ENCODE assay signal across 1 cellular context in the genomic region with DNA sequence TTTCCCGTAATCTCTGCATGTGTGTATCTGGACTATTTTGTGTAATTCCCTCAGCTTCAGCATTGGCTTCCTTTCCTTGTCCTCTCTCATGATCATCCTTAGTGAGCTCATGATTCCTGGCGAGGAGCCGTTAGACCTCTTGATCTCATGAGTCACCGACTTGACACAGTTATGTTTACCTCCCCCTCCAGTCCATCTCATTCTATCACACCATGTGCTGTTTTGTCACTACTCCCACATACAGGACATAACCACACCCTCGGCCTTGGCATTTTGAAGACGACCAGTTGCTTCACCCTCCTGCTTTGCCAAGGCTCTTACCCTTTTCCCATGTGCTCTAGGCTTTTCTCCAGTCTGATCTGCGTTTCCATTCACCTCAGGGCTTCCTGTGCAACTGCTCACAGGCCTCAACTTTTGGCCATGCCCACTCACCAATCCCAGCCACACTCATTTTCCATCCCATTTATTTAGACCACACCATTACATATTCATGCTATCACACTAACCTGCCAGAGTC.
A peak's percentile ranks its signal among the peaks of the same experiment; 100 is the strongest.
TF ChIP-seq lines count a peak whose summit lies in the region.

No MANE protein-coding gene starts in this region.

TF ChIP-seq in K562, 482 proteins besides CTCF, POLR2A, EP300 and RAD21 (continued from another document and continues in another):
- no peak for TF ChIP-seq SIRT6 (IDR thresholded peaks at IDR 0.05; ENCODE audit: low read depth, low read length)
- TF ChIP-seq, protein P1, sequence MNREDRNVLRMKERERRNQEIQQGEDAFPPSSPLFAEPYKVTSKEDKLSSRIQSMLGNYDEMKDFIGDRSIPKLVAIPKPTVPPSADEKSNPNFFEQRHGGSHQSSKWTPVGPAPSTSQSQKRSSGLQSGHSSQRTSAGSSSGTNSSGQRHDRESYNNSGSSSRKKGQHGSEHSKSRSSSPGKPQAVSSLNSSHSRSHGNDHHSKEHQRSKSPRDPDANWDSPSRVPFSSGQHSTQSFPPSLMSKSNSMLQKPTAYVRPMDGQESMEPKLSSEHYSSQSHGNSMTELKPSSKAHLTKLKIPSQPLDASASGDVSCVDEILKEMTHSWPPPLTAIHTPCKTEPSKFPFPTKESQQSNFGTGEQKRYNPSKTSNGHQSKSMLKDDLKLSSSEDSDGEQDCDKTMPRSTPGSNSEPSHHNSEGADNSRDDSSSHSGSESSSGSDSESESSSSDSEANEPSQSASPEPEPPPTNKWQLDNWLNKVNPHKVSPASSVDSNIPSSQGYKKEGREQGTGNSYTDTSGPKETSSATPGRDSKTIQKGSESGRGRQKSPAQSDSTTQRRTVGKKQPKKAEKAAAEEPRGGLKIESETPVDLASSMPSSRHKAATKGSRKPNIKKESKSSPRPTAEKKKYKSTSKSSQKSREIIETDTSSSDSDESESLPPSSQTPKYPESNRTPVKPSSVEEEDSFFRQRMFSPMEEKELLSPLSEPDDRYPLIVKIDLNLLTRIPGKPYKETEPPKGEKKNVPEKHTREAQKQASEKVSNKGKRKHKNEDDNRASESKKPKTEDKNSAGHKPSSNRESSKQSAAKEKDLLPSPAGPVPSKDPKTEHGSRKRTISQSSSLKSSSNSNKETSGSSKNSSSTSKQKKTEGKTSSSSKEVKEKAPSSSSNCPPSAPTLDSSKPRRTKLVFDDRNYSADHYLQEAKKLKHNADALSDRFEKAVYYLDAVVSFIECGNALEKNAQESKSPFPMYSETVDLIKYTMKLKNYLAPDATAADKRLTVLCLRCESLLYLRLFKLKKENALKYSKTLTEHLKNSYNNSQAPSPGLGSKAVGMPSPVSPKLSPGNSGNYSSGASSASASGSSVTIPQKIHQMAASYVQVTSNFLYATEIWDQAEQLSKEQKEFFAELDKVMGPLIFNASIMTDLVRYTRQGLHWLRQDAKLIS (CRISPR knock-in tag; IDR thresholded peaks at IDR 0.05): no peak
- TF ChIP-seq ZNF140 (CRISPR knock-in tag; IDR thresholded peaks at IDR 0.05): no peak
- no peak for TF ChIP-seq HNRNPL (IDR thresholded peaks at IDR 0.05; ENCODE audit: low read depth, low read length)
- TF ChIP-seq TAF9B (IDR thresholded peaks at IDR 0.05; ENCODE audit: partially characterized antibody): peak; percentile 20
- TF ChIP-seq, protein P2, sequence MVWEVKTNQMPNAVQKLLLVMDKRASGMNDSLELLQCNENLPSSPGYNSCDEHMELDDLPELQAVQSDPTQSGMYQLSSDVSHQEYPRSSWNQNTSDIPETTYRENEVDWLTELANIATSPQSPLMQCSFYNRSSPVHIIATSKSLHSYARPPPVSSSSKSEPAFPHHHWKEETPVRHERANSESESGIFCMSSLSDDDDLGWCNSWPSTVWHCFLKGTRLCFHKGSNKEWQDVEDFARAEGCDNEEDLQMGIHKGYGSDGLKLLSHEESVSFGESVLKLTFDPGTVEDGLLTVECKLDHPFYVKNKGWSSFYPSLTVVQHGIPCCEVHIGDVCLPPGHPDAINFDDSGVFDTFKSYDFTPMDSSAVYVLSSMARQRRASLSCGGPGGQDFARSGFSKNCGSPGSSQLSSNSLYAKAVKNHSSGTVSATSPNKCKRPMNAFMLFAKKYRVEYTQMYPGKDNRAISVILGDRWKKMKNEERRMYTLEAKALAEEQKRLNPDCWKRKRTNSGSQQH (CRISPR knock-in tag; IDR thresholded peaks at IDR 0.05): peak; percentile 71; the same call in 1 of the 2 replicates
- no peak for TF ChIP-seq HNRNPK (IDR thresholded peaks at IDR 0.05; ENCODE audit: low read depth, low read length, poor library complexity, severe bottlenecking)
- peak; percentile 70 for TF ChIP-seq CREB1 (IDR thresholded peaks at IDR 0.05)
- TF ChIP-seq CREB1 (CRISPR knock-in tag; IDR thresholded peaks at IDR 0.05): peak; percentile 34; the same call in 1 of the 2 replicates
- TF ChIP-seq RBM14 (IDR thresholded peaks at IDR 0.05; ENCODE audit: borderline replicate concordance, insufficient read depth, low read depth, low read length): no peak
- no peak for TF ChIP-seq YBX1 (IDR thresholded peaks at IDR 0.05)
- no peak for TF ChIP-seq ASH1L (IDR thresholded peaks at IDR 0.05; ENCODE audit: borderline replicate concordance, low read depth, partially characterized antibody)
- TF ChIP-seq ZNF778 (CRISPR knock-in tag; IDR thresholded peaks at IDR 0.05): no peak
- TF ChIP-seq, protein P3, sequence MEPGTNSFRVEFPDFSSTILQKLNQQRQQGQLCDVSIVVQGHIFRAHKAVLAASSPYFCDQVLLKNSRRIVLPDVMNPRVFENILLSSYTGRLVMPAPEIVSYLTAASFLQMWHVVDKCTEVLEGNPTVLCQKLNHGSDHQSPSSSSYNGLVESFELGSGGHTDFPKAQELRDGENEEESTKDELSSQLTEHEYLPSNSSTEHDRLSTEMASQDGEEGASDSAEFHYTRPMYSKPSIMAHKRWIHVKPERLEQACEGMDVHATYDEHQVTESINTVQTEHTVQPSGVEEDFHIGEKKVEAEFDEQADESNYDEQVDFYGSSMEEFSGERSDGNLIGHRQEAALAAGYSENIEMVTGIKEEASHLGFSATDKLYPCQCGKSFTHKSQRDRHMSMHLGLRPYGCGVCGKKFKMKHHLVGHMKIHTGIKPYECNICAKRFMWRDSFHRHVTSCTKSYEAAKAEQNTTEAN (CRISPR knock-in tag; IDR thresholded peaks at IDR 0.05): no peak
- TF ChIP-seq, protein P4, sequence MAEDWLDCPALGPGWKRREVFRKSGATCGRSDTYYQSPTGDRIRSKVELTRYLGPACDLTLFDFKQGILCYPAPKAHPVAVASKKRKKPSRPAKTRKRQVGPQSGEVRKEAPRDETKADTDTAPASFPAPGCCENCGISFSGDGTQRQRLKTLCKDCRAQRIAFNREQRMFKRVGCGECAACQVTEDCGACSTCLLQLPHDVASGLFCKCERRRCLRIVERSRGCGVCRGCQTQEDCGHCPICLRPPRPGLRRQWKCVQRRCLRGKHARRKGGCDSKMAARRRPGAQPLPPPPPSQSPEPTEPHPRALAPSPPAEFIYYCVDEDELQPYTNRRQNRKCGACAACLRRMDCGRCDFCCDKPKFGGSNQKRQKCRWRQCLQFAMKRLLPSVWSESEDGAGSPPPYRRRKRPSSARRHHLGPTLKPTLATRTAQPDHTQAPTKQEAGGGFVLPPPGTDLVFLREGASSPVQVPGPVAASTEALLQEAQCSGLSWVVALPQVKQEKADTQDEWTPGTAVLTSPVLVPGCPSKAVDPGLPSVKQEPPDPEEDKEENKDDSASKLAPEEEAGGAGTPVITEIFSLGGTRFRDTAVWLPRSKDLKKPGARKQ (CRISPR knock-in tag; IDR thresholded peaks at IDR 0.05): no peak
- no peak for TF ChIP-seq POU5F1 (IDR thresholded peaks at IDR 0.05; ENCODE audit: borderline replicate concordance, low read depth, low read length, partially characterized antibody)
- peak; percentile 68 for TF ChIP-seq SMARCC2 (IDR thresholded peaks at IDR 0.05; ENCODE audit: low read depth)
- no peak for TF ChIP-seq PHF20 (IDR thresholded peaks at IDR 0.05; ENCODE audit: partially characterized antibody)
- TF ChIP-seq SRF (CRISPR knock-in tag; IDR thresholded peaks at IDR 0.05): 0 out of 4 replicates have a peak, but pooled peaks of 1 of the 2 experiments have one; percentile 25
- TF ChIP-seq PRPF4 (IDR thresholded peaks at IDR 0.05; ENCODE audit: insufficient read depth, low read depth, low read length, poor library complexity, severe bottlenecking): no peak
- no peak for TF ChIP-seq NR2F6 (CRISPR knock-in tag; IDR thresholded peaks at IDR 0.05)
- no peak for TF ChIP-seq ZFP30 (CRISPR knock-in tag; IDR thresholded peaks at IDR 0.05; ENCODE audit: borderline replicate concordance)
- peak; percentile 69 to 89; a peak in 3 of 4 replicates for TF ChIP-seq FOXK2 (conservative IDR thresholded peaks at IDR 0.05 in 1 of 2, IDR thresholded peaks at IDR 0.05 in 1 of 2; ENCODE audit: low read depth in 2 of 2)
- TF ChIP-seq ZZZ3 (IDR thresholded peaks at IDR 0.05): no peak
- 0 out of 2 replicates have a peak, but pooled peaks have one; percentile 3 for TF ChIP-seq TEAD2 (tag; IDR thresholded peaks at IDR 0.05)
- TF ChIP-seq FOXK1 (CRISPR knock-in tag; IDR thresholded peaks at IDR 0.05; ENCODE audit: borderline replicate concordance): no peak
- no peak for TF ChIP-seq ZNF174 (CRISPR knock-in tag; IDR thresholded peaks at IDR 0.05)
- no peak for TF ChIP-seq ZNF12 (CRISPR knock-in tag; IDR thresholded peaks at IDR 0.05)
- TF ChIP-seq NR3C1 (CRISPR knock-in tag; IDR thresholded peaks at IDR 0.05): no peak
- no peak for TF ChIP-seq ELF1 (tag; IDR thresholded peaks at IDR 0.05)
- no peak for TF ChIP-seq ZC3H8 (IDR thresholded peaks at IDR 0.05)
- no peak for TF ChIP-seq POLR2G (IDR thresholded peaks at IDR 0.05; ENCODE audit: low read depth, low read length)
- TF ChIP-seq, protein P5, sequence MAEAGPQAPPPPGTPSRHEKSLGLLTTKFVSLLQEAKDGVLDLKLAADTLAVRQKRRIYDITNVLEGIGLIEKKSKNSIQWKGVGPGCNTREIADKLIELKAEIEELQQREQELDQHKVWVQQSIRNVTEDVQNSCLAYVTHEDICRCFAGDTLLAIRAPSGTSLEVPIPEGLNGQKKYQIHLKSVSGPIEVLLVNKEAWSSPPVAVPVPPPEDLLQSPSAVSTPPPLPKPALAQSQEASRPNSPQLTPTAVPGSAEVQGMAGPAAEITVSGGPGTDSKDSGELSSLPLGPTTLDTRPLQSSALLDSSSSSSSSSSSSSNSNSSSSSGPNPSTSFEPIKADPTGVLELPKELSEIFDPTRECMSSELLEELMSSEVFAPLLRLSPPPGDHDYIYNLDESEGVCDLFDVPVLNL (CRISPR knock-in tag; IDR thresholded peaks at IDR 0.05; ENCODE audit: low read depth): no peak
- TF ChIP-seq HDAC6 (IDR thresholded peaks at IDR 0.05; ENCODE audit: low read depth, low read length): no peak
- no peak for TF ChIP-seq ZC3H11A (IDR thresholded peaks at IDR 0.05; ENCODE audit: low read depth, low read length)
- TF ChIP-seq, protein P6, sequence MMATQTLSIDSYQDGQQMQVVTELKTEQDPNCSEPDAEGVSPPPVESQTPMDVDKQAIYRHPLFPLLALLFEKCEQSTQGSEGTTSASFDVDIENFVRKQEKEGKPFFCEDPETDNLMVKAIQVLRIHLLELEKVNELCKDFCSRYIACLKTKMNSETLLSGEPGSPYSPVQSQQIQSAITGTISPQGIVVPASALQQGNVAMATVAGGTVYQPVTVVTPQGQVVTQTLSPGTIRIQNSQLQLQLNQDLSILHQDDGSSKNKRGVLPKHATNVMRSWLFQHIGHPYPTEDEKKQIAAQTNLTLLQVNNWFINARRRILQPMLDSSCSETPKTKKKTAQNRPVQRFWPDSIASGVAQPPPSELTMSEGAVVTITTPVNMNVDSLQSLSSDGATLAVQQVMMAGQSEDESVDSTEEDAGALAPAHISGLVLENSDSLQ (IDR thresholded peaks at IDR 0.05): peak; percentile 62
- TF ChIP-seq MCM3 (IDR thresholded peaks at IDR 0.05): no peak
- TF ChIP-seq MAZ (CRISPR knock-in tag; conservative IDR thresholded peaks at IDR 0.05 in 1 of 2, IDR thresholded peaks at IDR 0.05 in 1 of 2): peak; percentile 43 to 51; a peak in 2 of 4 replicates
- TF ChIP-seq, protein P7, sequence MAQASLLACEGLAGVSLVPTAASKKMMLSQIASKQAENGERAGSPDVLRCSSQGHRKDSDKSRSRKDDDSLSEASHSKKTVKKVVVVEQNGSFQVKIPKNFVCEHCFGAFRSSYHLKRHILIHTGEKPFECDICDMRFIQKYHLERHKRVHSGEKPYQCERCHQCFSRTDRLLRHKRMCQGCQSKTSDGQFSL (CRISPR knock-in tag; IDR thresholded peaks at IDR 0.05): no peak
- TF ChIP-seq, protein P7 (tag; IDR thresholded peaks at IDR 0.05): no peak
- no peak; the same call in 1 of the 2 replicates for TF ChIP-seq NFRKB (IDR thresholded peaks at IDR 0.05; ENCODE audit: low read depth)
- TF ChIP-seq, protein P8, sequence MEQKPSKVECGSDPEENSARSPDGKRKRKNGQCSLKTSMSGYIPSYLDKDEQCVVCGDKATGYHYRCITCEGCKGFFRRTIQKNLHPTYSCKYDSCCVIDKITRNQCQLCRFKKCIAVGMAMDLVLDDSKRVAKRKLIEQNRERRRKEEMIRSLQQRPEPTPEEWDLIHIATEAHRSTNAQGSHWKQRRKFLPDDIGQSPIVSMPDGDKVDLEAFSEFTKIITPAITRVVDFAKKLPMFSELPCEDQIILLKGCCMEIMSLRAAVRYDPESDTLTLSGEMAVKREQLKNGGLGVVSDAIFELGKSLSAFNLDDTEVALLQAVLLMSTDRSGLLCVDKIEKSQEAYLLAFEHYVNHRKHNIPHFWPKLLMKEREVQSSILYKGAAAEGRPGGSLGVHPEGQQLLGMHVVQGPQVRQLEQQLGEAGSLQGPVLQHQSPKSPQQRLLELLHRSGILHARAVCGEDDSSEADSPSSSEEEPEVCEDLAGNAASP (IDR thresholded peaks at IDR 0.05): no peak
- TF ChIP-seq, protein P9, sequence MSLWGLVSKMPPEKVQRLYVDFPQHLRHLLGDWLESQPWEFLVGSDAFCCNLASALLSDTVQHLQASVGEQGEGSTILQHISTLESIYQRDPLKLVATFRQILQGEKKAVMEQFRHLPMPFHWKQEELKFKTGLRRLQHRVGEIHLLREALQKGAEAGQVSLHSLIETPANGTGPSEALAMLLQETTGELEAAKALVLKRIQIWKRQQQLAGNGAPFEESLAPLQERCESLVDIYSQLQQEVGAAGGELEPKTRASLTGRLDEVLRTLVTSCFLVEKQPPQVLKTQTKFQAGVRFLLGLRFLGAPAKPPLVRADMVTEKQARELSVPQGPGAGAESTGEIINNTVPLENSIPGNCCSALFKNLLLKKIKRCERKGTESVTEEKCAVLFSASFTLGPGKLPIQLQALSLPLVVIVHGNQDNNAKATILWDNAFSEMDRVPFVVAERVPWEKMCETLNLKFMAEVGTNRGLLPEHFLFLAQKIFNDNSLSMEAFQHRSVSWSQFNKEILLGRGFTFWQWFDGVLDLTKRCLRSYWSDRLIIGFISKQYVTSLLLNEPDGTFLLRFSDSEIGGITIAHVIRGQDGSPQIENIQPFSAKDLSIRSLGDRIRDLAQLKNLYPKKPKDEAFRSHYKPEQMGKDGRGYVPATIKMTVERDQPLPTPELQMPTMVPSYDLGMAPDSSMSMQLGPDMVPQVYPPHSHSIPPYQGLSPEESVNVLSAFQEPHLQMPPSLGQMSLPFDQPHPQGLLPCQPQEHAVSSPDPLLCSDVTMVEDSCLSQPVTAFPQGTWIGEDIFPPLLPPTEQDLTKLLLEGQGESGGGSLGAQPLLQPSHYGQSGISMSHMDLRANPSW (CRISPR knock-in tag; IDR thresholded peaks at IDR 0.05): no peak
